8 cellular contexts compared by ENCODE assay signal in the genomic region with DNA sequence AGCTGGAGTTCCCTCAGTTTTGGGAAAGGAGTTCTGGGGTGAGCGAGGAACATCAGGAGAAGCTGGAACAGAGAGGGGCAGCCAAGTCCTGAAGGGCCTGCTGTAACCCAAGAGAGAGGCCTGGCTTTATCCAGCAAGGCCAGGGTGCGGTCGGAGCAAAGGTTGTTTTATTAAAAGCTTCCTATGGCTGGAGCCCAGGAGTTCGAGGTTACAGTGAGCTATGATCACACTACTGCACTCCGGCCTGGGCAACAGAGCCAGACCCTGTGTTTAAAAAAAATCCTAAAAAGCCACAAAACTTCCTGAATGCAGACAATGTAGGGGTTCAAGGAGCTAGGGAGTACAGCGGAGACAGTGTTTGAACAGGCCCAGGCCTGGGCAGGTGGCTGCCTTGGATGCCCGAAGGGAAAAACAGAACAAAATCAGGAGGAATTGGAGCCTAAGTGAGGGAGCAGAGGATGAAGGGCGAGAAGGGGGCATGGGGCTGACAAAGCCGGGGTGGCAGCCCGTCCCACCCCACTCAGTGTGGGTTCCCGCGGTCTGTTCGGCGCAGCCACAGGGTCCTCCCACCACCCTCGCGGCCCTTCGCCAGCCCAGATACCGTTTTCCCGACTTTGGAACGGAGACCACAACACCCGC. TPM values are rescaled to one million over a fixed set of nuclear protein-coding genes. Genes with fewer than 3 reads are reported as not detected.
DNase-seq lines count a peak whose midpoint lies in the region; ATAC-seq, FAIRE-seq and TF ChIP-seq lines count a peak whose summit lies in the region.

No MANE protein-coding gene starts in this region.

- H3K4me2 ChIP-seq in BLaER1 treated with 17β-estradiol and CSF1 and Interleukin-3, amounts not matched to agents 10 nM and 100 nM = peak overlapping the region; percentile 84 to 99 (median 96)

- TF ChIP-seq CTCF in bronchial epithelial cell (IDR thresholded peaks at IDR 0.05; ENCODE audit: insufficient read depth, low read length, severe bottlenecking) = no peak
- no peak for TF ChIP-seq CTCF in lung (IDR thresholded peaks at IDR 0.05; ENCODE audit: control extremely low read depth, extremely low read depth)
- TF ChIP-seq CTCF in transverse colon (IDR thresholded peaks at IDR 0.05) = no peak

- peak; percentile 85 for DNase-seq in MG63
- DNase-seq in bronchial epithelial cell (ENCODE audit: low read depth) = no peak
- no peak for DNase-seq in lung (ENCODE audit: low spot score)
- peak; percentile 81 for DNase-seq in transverse colon
- DNase-seq in NCI-H2107 (lab: John Stamatoyannopoulos, UW) = no peak
- no peak for DNase-seq in stimulated activated CD8-positive, alpha-beta memory T cell treated with anti-CD3 and anti-CD28 coated beads, Interleukin-4, amount 100 ng/mL, for 48 hours

- no peaks in the 10 kb centered on the region for H3K36me3 ChIP-seq in BLaER1 treated with 17β-estradiol and CSF1 and Interleukin-3, amounts not matched to agents 10 nM and 100 nM
- H3K36me3 ChIP-seq in MG63 (peaks cover 3% of the 10 kb centered on the region; the same call in 1 of the 2 replicates), bronchial epithelial cell (ENCODE audit: control insufficient read depth, insufficient read depth, low read length) (no peaks in the 10 kb centered on the region), lung (ENCODE audit: control insufficient read depth in 2 of 2, insufficient read depth in 2 of 2, low read length in 2 of 2) (no peaks in the 10 kb centered on the region), transverse colon (no peaks in the 10 kb centered on the region)

- H3K9me3 ChIP-seq in BLaER1 treated with 17β-estradiol and CSF1 and Interleukin-3, amounts not matched to agents 10 nM and 100 nM (replicated peaks in 1 of 11) = no peaks in the 10 kb centered on the region
- H3K9me3 ChIP-seq in MG63 (no peaks in the 10 kb centered on the region), lung (ENCODE audit: control insufficient read depth in 2 of 2, insufficient read depth in 1 of 2, low read length in 1 of 2) (no peaks in the 10 kb centered on the region), transverse colon (no peaks in the 10 kb centered on the region)

- no peak for FAIRE-seq in bronchial epithelial cell (lab: Jason Lieb, UNC)

- TF ChIP-seq POLR2A in transverse colon (IDR thresholded peaks at IDR 0.05) = no peak

- no peaks in the 10 kb centered on the region for H4K20me1 ChIP-seq in BLaER1 treated with 17β-estradiol and CSF1 and Interleukin-3, amounts not matched to agents 10 nM and 100 nM

- ATAC-seq in GM21515 (IDR thresholded peaks at IDR 0.05; ENCODE audit: unreplicated experiment) (peak; percentile 27), lung (ENCODE audit: insufficient read depth, low FRiP score) (no peak)

- 7 to 10% methylated on average over 21 of the region's 21 CpGs for WGBS in lung, 2 donors
- WGBS in transverse colon (ENCODE audit: low coverage in 1 of 2), 2 donors = 6% methylated on average over 21 of the region's 21 CpGs; no CpG with 5 or more reads in 1 of the 2 donors

- H3K27ac ChIP-seq in BLaER1 treated with 17β-estradiol and CSF1 and Interleukin-3, amounts not matched to agents 10 nM and 100 nM = peak overlapping the region; percentile 97 to 100 (median 99)
- H3K27ac ChIP-seq in lung (ENCODE audit: low read depth in 1 of 2, low read length in 1 of 2) (peak overlapping the region; percentile 99 to 100), transverse colon (peak overlapping the region; percentile 96 to 100 (median 98))

- intact Hi-C loops in transverse colon (cut with DNase I; ENCODE audit: low total_unique reads) = no loop called here

- TF ChIP-seq EP300 in transverse colon (IDR thresholded peaks at IDR 0.05; ENCODE audit: low read depth) = no peak

- H3K27me3 ChIP-seq in BLaER1 treated with 17β-estradiol and CSF1 and Interleukin-3, amounts not matched to agents 10 nM and 100 nM = no peaks in the 10 kb centered on the region
- no peaks in the 10 kb centered on the region for H3K27me3 ChIP-seq in MG63
- no peaks in the 10 kb centered on the region for H3K27me3 ChIP-seq in bronchial epithelial cell (ENCODE audit: control insufficient read depth, insufficient read depth, low read length)
- H3K27me3 ChIP-seq in lung (ENCODE audit: control insufficient read depth, insufficient read depth) = no peaks in the 10 kb centered on the region
- no peaks in the 10 kb centered on the region for H3K27me3 ChIP-seq in transverse colon

- H3K9ac ChIP-seq in BLaER1 treated with 17β-estradiol and CSF1 and Interleukin-3, amounts not matched to agents 10 nM and 100 nM = peak overlapping the region; percentile 93 to 99 (median 97)

- H3K4me1 ChIP-seq in BLaER1 treated with 17β-estradiol and CSF1 and Interleukin-3, amounts not matched to agents 10 nM and 100 nM = peaks cover 60 to 90% (median 77%) of the 10 kb centered on the region in 10 experiments
- H3K4me1 ChIP-seq in lung (ENCODE audit: control insufficient read depth in 2 of 2, insufficient read depth in 2 of 2, low read length in 2 of 2) = peaks cover 3 to 9% of the 10 kb centered on the region in 2 donors
- peaks cover 38 to 80% (median 60%) of the 10 kb centered on the region in 4 donors for H3K4me1 ChIP-seq in transverse colon

- H3K4me3 ChIP-seq in BLaER1 treated with 17β-estradiol and CSF1 and Interleukin-3, amounts not matched to agents 10 nM and 100 nM = peak overlapping the region; percentile 67 to 81 (median 70)
- H3K4me3 ChIP-seq in MG63 (peak overlapping the region; percentile 72), bronchial epithelial cell (ENCODE audit: low read depth, low read length) (peak overlapping the region; percentile 75), lung (peak overlapping the region; percentile 59), transverse colon (peak overlapping the region; percentile 49 to 93 (median 73))

- in situ Hi-C loops in transverse colon (cut with MboI; ENCODE audit: low pct_ligation_motif_present in 1 of 4, low pct_unique_long_range_greater_than_20kb in 1 of 4, low sequenced_read_pairs in 3 of 4) = no loop called here

RNA-seq across cellular contexts. Expression of a gene that starts 22.1 kb away (rescaled TPM):
- total RNA-seq in MG63 (2014; rRNA removed; shearing (Covaris generic); ENCODE audit: low replicate concordance) = 258 and 283 TPM in 2 replicates
- total RNA-seq in bronchial epithelial cell (11,095 and 16,401 TPM in 2 replicates), lung (over 10,000 TPM; 10,633 to 48,332 TPM), transverse colon (over 10,000 TPM; 17,948 to 48,028 (median 23,406) TPM)
- 1,000 to 10,000 TPM in 1 of 2 donors, 100 to 1,000 TPM in 1; 125 to 2,965 TPM for polyA plus RNA-seq in lung

RNA-seq across cellular contexts. Expression of a gene that starts 48.1 kb away (rescaled TPM):
- 50.1 and 56.3 TPM in 2 replicates for total RNA-seq in MG63 (2014; rRNA removed; shearing (Covaris generic); ENCODE audit: low replicate concordance)
- total RNA-seq in bronchial epithelial cell (49.5 and 64.5 TPM in 2 replicates), lung (10 to 100 TPM; 54.3 to 93.8 TPM), transverse colon (10 to 100 TPM; 41.0 to 78.4 (median 69.2) TPM)
- 100 to 1,000 TPM in 1 of 2 donors, 10 to 100 TPM in 1; 79.1 to 107 TPM for polyA plus RNA-seq in lung

RNA-seq across cellular contexts. Expression of a gene that starts 54.2 kb away (rescaled TPM):
- 4.8 and 7.7 TPM in 2 replicates for total RNA-seq in MG63 (2014; rRNA removed; shearing (Covaris generic); ENCODE audit: low replicate concordance)
- total RNA-seq in bronchial epithelial cell (114 and 133 TPM in 2 replicates), lung (100 to 1,000 TPM; 518 to 912 TPM), transverse colon (100 to 1,000 TPM; 370 to 782 (median 680) TPM)
- polyA plus RNA-seq in lung = 1,000 to 10,000 TPM in 1 of 2 donors, 100 to 1,000 TPM in 1; 481 to 1,176 TPM

Comparison
In these comparisons a context has a peak if more than half of its experiments do, and no peak if none do; other contexts are left out.
1. DNase-seq: peak in MG63 (single experiment) and transverse colon (single experiment); none in bronchial epithelial cell (single experiment), lung (single experiment), NCI-H2107 (single experiment) and stimulated activated CD8-positive, alpha-beta memory T cell treated with anti-CD3 and anti-CD28 coated beads, Interleukin-4, amount 100 ng/mL, for 48 hours (single experiment).
2. RNA of a gene that starts 22.1 kb away (total RNA-seq): 10,633 to 48,332 TPM in lung, 17,948 to 48,028 TPM in transverse colon and 11,095 to 16,401 TPM in bronchial epithelial cell; 258 to 283 TPM in MG63; every median in the first group is over 10 times any median in the second.
3. RNA of a gene that starts 54.2 kb away (total RNA-seq): 518 to 912 TPM in lung, 370 to 782 TPM in transverse colon and 114 to 133 TPM in bronchial epithelial cell; 4.8 to 7.7 TPM in MG63; every median in the first group is over 10 times any median in the second.
4. Peak in every context shown above with its lines, with median percentiles within 50 percentile points of each other: H3K27ac ChIP-seq and H3K4me3 ChIP-seq.